Comparison of ENCODE assay signal across 28 cellular contexts in the genomic region with DNA sequence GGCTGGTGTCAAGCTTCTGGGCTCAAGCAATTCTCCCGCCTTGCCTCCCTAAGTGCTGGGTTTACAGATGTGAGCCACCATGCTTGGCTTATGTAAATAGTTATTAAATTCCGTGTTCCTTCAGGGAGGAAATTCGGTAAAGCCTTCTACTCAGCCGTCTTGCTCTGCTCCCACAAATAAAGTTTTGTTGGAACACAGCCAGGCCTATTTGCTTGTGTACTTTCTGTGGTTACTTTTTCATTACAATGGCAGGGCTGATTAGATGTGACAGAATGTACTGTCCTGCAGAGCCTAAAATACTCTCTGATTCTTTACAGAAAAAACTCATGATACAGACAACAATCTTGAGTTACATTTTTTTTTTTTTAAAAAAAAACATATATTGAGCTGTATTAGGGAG.
"Had no signal": no experiment of that assay in that cellular context is flagged by ENCODE, and none has a peak within 500 bp of the region (broad histone marks: within the 10 kb centered on the region; RNA-seq: fewer than 3 reads in every experiment).

No MANE protein-coding gene starts in this region.

- H3K9me3 ChIP-seq: left lung, pancreas, prostate gland, uterus had no signal

- H3K4me3 ChIP-seq: left lung, lung, pancreas, prostate gland, spleen, tibial nerve, uterus had no signal

- H3K4me3 Mint-ChIP-seq: immature natural killer cell; mesothelial cell of epicardium; naive thymus-derived CD4-positive, alpha-beta T cell; nephron; neural crest cell; stimulated activated effector memory CD8-positive, alpha-beta T cell treated with anti-CD3 and anti-CD28 coated beads, Interleukin-12 subunit alpha, Interleukin-12 subunit beta, amount 100 ng/mL, for 72 hours; stimulated activated naive CD8-positive, alpha-beta T cell treated with anti-CD3 and anti-CD28 coated beads, Interleukin-15, Interleukin-2, amounts not matched to agents 100 ng/mL and 50 ng/mL, for 24 hours; type B pancreatic cell had no signal

- H3K4me1 ChIP-seq: left lung, pancreas, prostate gland, spleen, tibial nerve, uterus had no signal

- H3K27ac ChIP-seq: left lung, pancreas, prostate gland, spleen, tibial nerve, uterus had no signal

- H3K4me1 Mint-ChIP-seq: immature natural killer cell; mesothelial cell of epicardium; naive thymus-derived CD4-positive, alpha-beta T cell; nephron; neural crest cell; stimulated activated effector memory CD8-positive, alpha-beta T cell treated with anti-CD3 and anti-CD28 coated beads, Interleukin-12 subunit alpha, Interleukin-12 subunit beta, amount 100 ng/mL, for 72 hours had no signal

- H3K36me3 ChIP-seq: left lung, pancreas, prostate gland, spleen, tibial nerve, uterus had no signal

- H3K27me3 Mint-ChIP-seq: stimulated activated naive CD8-positive, alpha-beta T cell treated with anti-CD3 and anti-CD28 coated beads, Interleukin-15, Interleukin-2, amounts not matched to agents 100 ng/mL and 50 ng/mL, for 24 hours; type B pancreatic cell had no signal

- H3K27me3 ChIP-seq: left lung, pancreas, spleen, tibial nerve, uterus had no signal

- DNase-seq: hypothalamus; immature natural killer cell; kidney; left colon; left lung; mesendoderm; naive thymus-derived CD4-positive, alpha-beta T cell; nucleus accumbens; pancreas; posterior cingulate gyrus; retina; right cardiac atrium; small intestine; spleen; stimulated activated CD4-positive, alpha-beta T cell treated with anti-CD3 and anti-CD28 coated beads, Interleukin-4, amount 100 ng/mL, for 24 hours; stimulated activated naive CD4-positive, alpha-beta T cell; substantia nigra; uterus had no signal

- ATAC-seq: left colon; left lung; naive thymus-derived CD4-positive, alpha-beta T cell; pancreas; right cardiac atrium; sciatic nerve; stimulated activated effector memory CD8-positive, alpha-beta T cell treated with anti-CD3 and anti-CD28 coated beads, Interleukin-12 subunit alpha, Interleukin-12 subunit beta, amount 100 ng/mL, for 72 hours had no signal

- H3K27ac Mint-ChIP-seq: immature natural killer cell; mesothelial cell of epicardium; naive thymus-derived CD4-positive, alpha-beta T cell; nephron; stimulated activated effector memory CD8-positive, alpha-beta T cell treated with anti-CD3 and anti-CD28 coated beads, Interleukin-12 subunit alpha, Interleukin-12 subunit beta, amount 100 ng/mL, for 72 hours; stimulated activated naive CD8-positive, alpha-beta T cell treated with anti-CD3 and anti-CD28 coated beads, Interleukin-15, Interleukin-2, amounts not matched to agents 100 ng/mL and 50 ng/mL, for 24 hours; type B pancreatic cell had no signal
